ENCODE assay signal across 28 cellular contexts in genomic region chrX:45031830-45032229, GRCh38.
"Had no signal": no experiment of that assay in that cellular context is flagged by ENCODE, and none has a peak within 500 bp of the region (broad histone marks: within the 10 kb centered on the region; RNA-seq: fewer than 3 reads in every experiment).

No MANE protein-coding gene starts in this region.

- ATAC-seq: activated CD8-positive, alpha-beta T cell treated with anti-CD3 and anti-CD28 coated beads for 36 hours; activated T-cell treated with anti-CD3 and anti-CD28 coated beads, Interleukin-2, amount 50 U/mL, for 72 hours; activated T-helper 17 cell treated with anti-CD3 and anti-CD28 coated beads, Interleukin-2, amount 50 U/mL, for 72 hours; Panc1 had no signal

- DNase-seq: activated CD4-positive, alpha-beta T cell treated with anti-CD3 and anti-CD28 coated beads, Interleukin-2, amount 10 ng/mL, durations not matched to agents 24 days and 14 days; activated CD4-positive, alpha-beta T cell treated with anti-CD3 and anti-CD28 coated beads, Interleukin-2, amount 50 U/mL, for 4 hours; activated CD8-positive, alpha-beta T cell treated with anti-CD3 and anti-CD28 coated beads for 36 hours; activated gamma-delta T cell; activated naive CD4-positive, alpha-beta T cell treated with Interleukin-2 at 50 U/mL for 16 hours; activated naive CD8-positive, alpha-beta T cell treated with anti-CD3 and anti-CD28 coated beads, Interleukin-2, amount 10 ng/mL, durations not matched to agents 7 days and 5 days; activated T-cell treated with anti-CD3 and anti-CD28 coated beads, Interleukin-2, amount 50 U/mL, for 1 hour; activated T-cell treated with anti-CD3 and anti-CD28 coated beads, Interleukin-2, amount 50 U/mL, for 72 hours; amygdala; caudate nucleus; cerebellar nuclear complex; MG63; NCI-H1048; NCI-H1436 treated with DMSO at 0.1 percent for 48 hours; NCI-H1694 treated with DMSO at 0.1 percent for 48 hours; NCI-H2029; NCI-H345; NCI-H524 treated with DMSO at 0.1 percent for 48 hours; SHP77; SJCRH30; T1000; WERI-Rb-1 had no signal

- H3K4me3 ChIP-seq: ascending aorta, breast epithelium, MG63, SJCRH30, SK-N-MC had no signal

- H3K4me1 Mint-ChIP-seq: activated CD4-positive, alpha-beta T cell treated with anti-CD3 and anti-CD28 coated beads, Interleukin-2, amount 10 ng/mL, durations not matched to agents 24 days and 14 days; activated naive CD8-positive, alpha-beta T cell treated with anti-CD3 and anti-CD28 coated beads, Interleukin-2, amount 10 ng/mL, durations not matched to agents 7 days and 5 days had no signal

- H3K9me3 Mint-ChIP-seq: activated naive CD4-positive, alpha-beta T cell treated with anti-CD3 and anti-CD28 coated beads, Interleukin-2, amount 50 U/mL, for 24 hours; activated naive CD8-positive, alpha-beta T cell treated with anti-CD3 and anti-CD28 coated beads, Interleukin-2, amount 10 ng/mL, durations not matched to agents 7 days and 5 days; activated T-helper 17 cell treated with anti-CD3 and anti-CD28 coated beads, Interleukin-2, amount 50 U/mL, for 72 hours had no signal

- H3K4me1 ChIP-seq: ascending aorta, breast epithelium, SJCRH30 had no signal

- H3K27ac ChIP-seq: ascending aorta, breast epithelium, SJCRH30, SK-N-MC, WERI-Rb-1 had no signal

- H3K9me3 ChIP-seq: ascending aorta, breast epithelium, MG63, SJCRH30 had no signal

- H3K27me3 Mint-ChIP-seq: activated CD4-positive, alpha-beta T cell treated with anti-CD3 and anti-CD28 coated beads, Interleukin-2, amount 10 ng/mL, durations not matched to agents 24 days and 14 days; activated CD8-positive, alpha-beta T cell treated with anti-CD3 and anti-CD28 coated beads for 36 hours; activated naive CD4-positive, alpha-beta T cell treated with anti-CD3 and anti-CD28 coated beads, Interleukin-2, amount 50 U/mL, for 24 hours; activated naive CD8-positive, alpha-beta T cell treated with anti-CD3 and anti-CD28 coated beads, Interleukin-2, amount 10 ng/mL, durations not matched to agents 7 days and 5 days; activated T-helper 17 cell treated with anti-CD3 and anti-CD28 coated beads, Interleukin-2, amount 50 U/mL, for 72 hours had no signal

- H3K27me3 ChIP-seq: ascending aorta, breast epithelium, MG63, SJCRH30 had no signal

- H3K27ac Mint-ChIP-seq: activated CD4-positive, alpha-beta T cell treated with anti-CD3 and anti-CD28 coated beads, Interleukin-2, amount 10 ng/mL, durations not matched to agents 24 days and 14 days; activated CD8-positive, alpha-beta T cell treated with anti-CD3 and anti-CD28 coated beads for 36 hours; activated naive CD4-positive, alpha-beta T cell treated with anti-CD3 and anti-CD28 coated beads, Interleukin-2, amount 50 U/mL, for 24 hours; activated naive CD8-positive, alpha-beta T cell treated with anti-CD3 and anti-CD28 coated beads, Interleukin-2, amount 10 ng/mL, durations not matched to agents 7 days and 5 days; activated T-cell treated with anti-CD3 and anti-CD28 coated beads, Interleukin-2, amount 50 U/mL, for 72 hours; activated T-helper 17 cell treated with anti-CD3 and anti-CD28 coated beads, Interleukin-2, amount 50 U/mL, for 72 hours had no signal

- H3K36me3 ChIP-seq: ascending aorta, breast epithelium, MG63, SJCRH30, WERI-Rb-1 had no signal

- H3K4me3 Mint-ChIP-seq: activated CD4-positive, alpha-beta T cell treated with anti-CD3 and anti-CD28 coated beads, Interleukin-2, amount 10 ng/mL, durations not matched to agents 24 days and 14 days; activated CD8-positive, alpha-beta T cell treated with anti-CD3 and anti-CD28 coated beads for 36 hours; activated naive CD4-positive, alpha-beta T cell treated with anti-CD3 and anti-CD28 coated beads, Interleukin-2, amount 50 U/mL, for 24 hours; activated naive CD8-positive, alpha-beta T cell treated with anti-CD3 and anti-CD28 coated beads, Interleukin-2, amount 10 ng/mL, durations not matched to agents 7 days and 5 days; activated T-cell treated with anti-CD3 and anti-CD28 coated beads, Interleukin-2, amount 50 U/mL, for 72 hours; activated T-helper 17 cell treated with anti-CD3 and anti-CD28 coated beads, Interleukin-2, amount 50 U/mL, for 72 hours had no signal
